Comparison of ENCODE assay signal across 10 cellular contexts in genomic region chr15:89441295-89441762, GRCh38. TPM values are rescaled to one million over a fixed set of nuclear protein-coding genes. Genes with fewer than 3 reads are reported as not detected.
DNase-seq lines count a peak whose midpoint lies in the region; ATAC-seq and TF ChIP-seq lines count a peak whose summit lies in the region.
"Had no signal": no experiment of that assay in that cellular context is flagged by ENCODE, and none has a peak within 500 bp of the region (broad histone marks: within the 10 kb centered on the region; RNA-seq: fewer than 3 reads in every experiment).

No MANE protein-coding gene starts in this region.

- no peak overlapping the region for H2AFZ ChIP-seq in SK-N-SH (ENCODE audit: low read depth)

- H3K4me1 Mint-ChIP-seq in stimulated activated naive B cell treated with anti-CD40 and anti-IgM and Interleukin-4, amounts not matched to agents 10 μg/mL and 1 μg/mL and 100 μg/mL, for 72 hours = peaks cover 20 to 36% of the 10 kb centered on the region in 2 donors
- H3K4me1 Mint-ChIP-seq: stimulated activated effector memory CD8-positive, alpha-beta T cell treated with anti-CD3 and anti-CD28 coated beads, Interleukin-12 subunit alpha, Interleukin-12 subunit beta, amount 100 ng/mL, for 72 hours had no signal

- peaks cover 16 to 22% of the 10 kb centered on the region in 2 donors for H3K27me3 Mint-ChIP-seq in stimulated activated naive B cell treated with anti-CD40 and anti-IgM and Interleukin-4, amounts not matched to agents 10 μg/mL and 1 μg/mL and 100 μg/mL, for 72 hours

- H3K36me3 ChIP-seq in SK-N-SH (replicated peaks in 1 of 2; ENCODE audit: control insufficient read depth in 1 of 2, insufficient read depth in 2 of 2, low read length in 1 of 2) = no peaks in the 10 kb centered on the region

- peaks cover 0 to 36% of the 10 kb centered on the region in 2 experiments; a peak in 1 of 4 replicates for H3K4me1 ChIP-seq in SK-N-SH (ENCODE audit: control insufficient read depth in 1 of 2, insufficient read depth in 2 of 2, low read depth in 1 of 2, low read length in 1 of 2)

- no peak overlapping the region for H3K9ac ChIP-seq in SK-N-SH

- H3K27ac ChIP-seq in SK-N-SH (ENCODE audit: low read depth in 2 of 2, low read length in 1 of 2) = no peak overlapping the region; a peak in 1 of 4 replicates

- POLR2A ChIA-PET in SK-N-SH (lab: Yijun Ruan, JAX) = no interaction called here

- H3K79me2 ChIP-seq in SK-N-SH (ENCODE audit: insufficient read depth) = no peaks in the 10 kb centered on the region

- no peaks in the 10 kb centered on the region for H4K20me1 ChIP-seq in SK-N-SH (ENCODE audit: insufficient read depth)

- WGBS in SK-N-SH (ENCODE audit: low lambda C conversion rate) = 94% methylated on average over 3 of the region's 3 CpGs

- H3K27ac Mint-ChIP-seq in stimulated activated naive B cell treated with anti-CD40 and anti-IgM and Interleukin-4, amounts not matched to agents 10 μg/mL and 1 μg/mL and 100 μg/mL, for 72 hours = peak overlapping the region; percentile 57
- H3K27ac Mint-ChIP-seq: stimulated activated effector memory CD8-positive, alpha-beta T cell treated with anti-CD3 and anti-CD28 coated beads, Interleukin-12 subunit alpha, Interleukin-12 subunit beta, amount 100 ng/mL, for 72 hours had no signal

- CTCF ChIA-PET in SK-N-SH (lab: Yijun Ruan, JAX) = interaction anchor here (0.7 to 18.5 kb wide), 12 partner anchors 7 to 141 kb away, joined by 3 to 446 read pairs (median 29); no protein-coding TSS in a partner anchor

- H3K4me3 Mint-ChIP-seq in stimulated activated naive B cell treated with anti-CD40 and anti-IgM and Interleukin-4, amounts not matched to agents 10 μg/mL and 1 μg/mL and 100 μg/mL, for 72 hours = peak overlapping the region; percentile 54 to 56
- H3K4me3 Mint-ChIP-seq: stimulated activated effector memory CD8-positive, alpha-beta T cell treated with anti-CD3 and anti-CD28 coated beads, Interleukin-12 subunit alpha, Interleukin-12 subunit beta, amount 100 ng/mL, for 72 hours had no signal

- no peaks in the 10 kb centered on the region for H3K9me2 ChIP-seq in SK-N-SH

- no peak overlapping the region for H3K4me3 ChIP-seq in SK-N-SH (ENCODE audit: low read depth in 2 of 2, low read length in 1 of 2)

- no peak for TF ChIP-seq RAD21 in SK-N-SH (IDR thresholded peaks at IDR 0.05; ENCODE audit: low read length)

- H3K36me3 Mint-ChIP-seq in stimulated activated naive B cell treated with anti-CD40 and anti-IgM and Interleukin-4, amounts not matched to agents 10 μg/mL and 1 μg/mL and 100 μg/mL, for 72 hours = no peaks in the 10 kb centered on the region
- H3K36me3 Mint-ChIP-seq: stimulated activated effector memory CD8-positive, alpha-beta T cell treated with anti-CD3 and anti-CD28 coated beads, Interleukin-12 subunit alpha, Interleukin-12 subunit beta, amount 100 ng/mL, for 72 hours had no signal

- peaks cover 0 to 2% of the 10 kb centered on the region in 2 donors for H3K9me3 Mint-ChIP-seq in stimulated activated naive B cell treated with anti-CD40 and anti-IgM and Interleukin-4, amounts not matched to agents 10 μg/mL and 1 μg/mL and 100 μg/mL, for 72 hours
- H3K9me3 Mint-ChIP-seq: stimulated activated effector memory CD8-positive, alpha-beta T cell treated with anti-CD3 and anti-CD28 coated beads, Interleukin-12 subunit alpha, Interleukin-12 subunit beta, amount 100 ng/mL, for 72 hours had no signal

- H3K4me2 ChIP-seq in SK-N-SH = no peak overlapping the region

- no peak for TF ChIP-seq CTCF in SK-N-SH (IDR thresholded peaks at IDR 0.05)

- H3K27me3 ChIP-seq in SK-N-SH (ENCODE audit: insufficient read depth) = no peaks in the 10 kb centered on the region

- peak; percentile 59 for DNase-seq in SK-N-SH
- DNase-seq in MV-4-11 (lab: John Stamatoyannopoulos, UW) = peak; percentile 90
- peak; percentile 71 for DNase-seq in stimulated activated naive B cell treated with anti-CD40 and anti-IgM and Interleukin-4, amounts not matched to agents 10 μg/mL and 1 μg/mL and 100 μg/mL, for 72 hours
- no peak for DNase-seq in NCI-H446 treated with DMSO at 0.1 percent for 48 hours (lab: John Stamatoyannopoulos, UW)
- no peak for DNase-seq in T-helper 9 cell
- DNase-seq in inferior parietal cortex (ENCODE audit: extremely low spot score) = no peak
- DNase-seq: head of caudate nucleus had no signal

- no peaks in the 10 kb centered on the region for H3F3A ChIP-seq in SK-N-SH (replicated peaks; ENCODE audit: insufficient read depth)

- no peak for ATAC-seq in SK-N-SH treated with all-trans-retinoic acid at 6 μM for 48 hours
- ATAC-seq in HG02852 (IDR thresholded peaks at IDR 0.05; ENCODE audit: unreplicated experiment) = peak; percentile 98
- peak; percentile 99 for ATAC-seq in stimulated activated naive B cell treated with anti-CD40 and anti-IgM and Interleukin-4, amounts not matched to agents 10 μg/mL and 1 μg/mL and 100 μg/mL, for 72 hours (replicated peaks)
- ATAC-seq: stimulated activated effector memory CD8-positive, alpha-beta T cell treated with anti-CD3 and anti-CD28 coated beads, Interleukin-12 subunit alpha, Interleukin-12 subunit beta, amount 100 ng/mL, for 72 hours had no signal

- TF ChIP-seq EP300 in SK-N-SH (IDR thresholded peaks at IDR 0.05; ENCODE audit: borderline replicate concordance in 1 of 2, low read depth in 1 of 2, low read length in 1 of 2) = no peak

- H3K9me3 ChIP-seq in SK-N-SH = no peaks in the 10 kb centered on the region

TF ChIP-seq in SK-N-SH, 30 proteins besides CTCF, POLR2A, EP300 and RAD21 (continues in another document):
- TF ChIP-seq NFIC (IDR thresholded peaks at IDR 0.05; ENCODE audit: borderline replicate concordance) (no peak), TAF1 (IDR thresholded peaks at IDR 0.05; ENCODE audit: borderline replicate concordance, low read depth, low read length) (no peak), YY1 (IDR thresholded peaks at IDR 0.05; ENCODE audit: low read depth) (no peak), POLR2AphosphoS5 (IDR thresholded peaks at IDR 0.05; ENCODE audit: low read depth, low read length) (no peak), MXI1 (IDR thresholded peaks at IDR 0.05; ENCODE audit: low read depth, low read length) (no peak), MEF2A (IDR thresholded peaks at IDR 0.05; ENCODE audit: borderline replicate concordance, low read depth) (no peak), FOSL2 (IDR thresholded peaks at IDR 0.05; ENCODE audit: borderline replicate concordance, low read depth) (no peak), SIN3A (IDR thresholded peaks at IDR 0.05; ENCODE audit: borderline replicate concordance, low read depth, low read length) (no peak), SMC3 (IDR thresholded peaks at IDR 0.05; ENCODE audit: low read depth, low read length) (no peak), PBX3 (IDR thresholded peaks at IDR 0.05) (no peak), EZH2phosphoT487 (IDR thresholded peaks at IDR 0.05; ENCODE audit: borderline replicate concordance, low read depth) (no peak), JUND (IDR thresholded peaks at IDR 0.05) (no peak), RXRA (IDR thresholded peaks at IDR 0.05; ENCODE audit: borderline replicate concordance, low read depth) (no peak), NRF1 (IDR thresholded peaks at IDR 0.05; ENCODE audit: low read depth, low read length) (no peak)

TF ChIP-seq in SK-N-SH treated with all-trans-retinoic acid at 6 μM for 48 hours, 23 proteins besides CTCF, POLR2A, EP300 and RAD21:
- no peak for TF ChIP-seq CREB5 (CRISPR knock-in tag; IDR thresholded peaks at IDR 0.05; ENCODE audit: low read depth)
- TF ChIP-seq ZFP3 (CRISPR knock-in tag; IDR thresholded peaks at IDR 0.05) = no peak
- TF ChIP-seq TSHZ2 (CRISPR knock-in tag; IDR thresholded peaks at IDR 0.05) = no peak
- no peak for TF ChIP-seq BACH2 (CRISPR knock-in tag; IDR thresholded peaks at IDR 0.05; ENCODE audit: borderline replicate concordance)
- TF ChIP-seq PPARA (CRISPR knock-in tag; IDR thresholded peaks at IDR 0.05; ENCODE audit: borderline replicate concordance) = no peak

RNA-seq across cellular contexts. Expression of gene RHCG, which starts 55.1 kb away (rescaled TPM):
- polyA plus RNA-seq in SK-N-SH (2012; rRNA removed) = not detected in 2 replicates
- polyA plus RNA-seq in SK-N-SH (2012; cell fraction: cytosol; rRNA removed) = not detected in 2 replicates
- polyA plus RNA-seq in SK-N-SH (2012; cell fraction: nucleus; rRNA removed) = not detected in 2 replicates

Comparison
In these comparisons a context has a peak if more than half of its experiments do, and no peak if none do; other contexts are left out.
1. DNase-seq: peak in SK-N-SH (single experiment), MV-4-11 (single experiment) and stimulated activated naive B cell treated with anti-CD40 and anti-IgM and Interleukin-4, amounts not matched to agents 10 μg/mL and 1 μg/mL and 100 μg/mL, for 72 hours (single experiment); none in NCI-H446 treated with DMSO at 0.1 percent for 48 hours (single experiment), T-helper 9 cell (single experiment) and inferior parietal cortex (single experiment).